17 cellular contexts compared by ENCODE assay signal in the genomic region with DNA sequence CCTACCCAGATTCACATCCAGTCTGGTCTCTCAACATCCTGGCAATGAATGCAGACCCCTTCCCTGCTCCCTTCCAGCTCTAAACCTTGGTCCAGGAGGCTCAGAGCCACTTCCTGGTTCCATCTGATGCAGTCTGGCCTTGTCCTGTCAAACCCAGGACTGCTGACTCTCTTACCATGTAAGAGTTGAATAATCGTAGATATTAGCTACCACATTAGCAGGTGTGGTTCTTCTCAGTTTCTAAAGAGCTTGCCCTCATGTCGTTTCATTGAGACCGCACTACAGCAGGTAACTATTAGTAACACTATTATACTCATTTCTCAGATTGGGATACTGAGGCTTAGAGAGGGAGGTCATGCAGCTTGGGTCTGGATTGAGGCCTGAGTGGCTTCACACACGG.
DNase-seq lines count a peak whose midpoint lies in the region; ATAC-seq, FAIRE-seq and TF ChIP-seq lines count a peak whose summit lies in the region.
"Had no signal": no experiment of that assay in that cellular context is flagged by ENCODE, and none has a peak within 500 bp of the region (broad histone marks: within the 10 kb centered on the region; RNA-seq: fewer than 3 reads in every experiment).

No MANE protein-coding gene starts in this region.

- no peak for ATAC-seq in IMR-90 (ENCODE audit: low read depth)
- ATAC-seq in CD4-positive, alpha-beta T cell (ENCODE audit: poor library complexity), result no peak

- no peak overlapping the region for H3K4ac ChIP-seq in IMR-90 (ENCODE audit: low read depth, low read length)

- H3K9me1 ChIP-seq in IMR-90 (ENCODE audit: insufficient read depth, low read length), result peaks cover 12% of the 10 kb centered on the region
- H3K9me1 ChIP-seq in keratinocyte (ENCODE audit: control insufficient read depth, extremely low read depth, insufficient read depth, low read length), result no peaks in the 10 kb centered on the region

- no peak overlapping the region for H2AK5ac ChIP-seq in IMR-90 (ENCODE audit: low read depth, low read length)

- no peak overlapping the region for H3K56ac ChIP-seq in IMR-90 (ENCODE audit: extremely low read depth, insufficient read depth, low read length)

- TF ChIP-seq CTCF in Calu3 (IDR thresholded peaks at IDR 0.05; ENCODE audit: unreplicated experiment) (no peak), IMR-90 (conservative IDR thresholded peaks at IDR 0.05; ENCODE audit: low read depth, low read length) (no peak), keratinocyte (optimal IDR thresholded peaks at IDR 0.05 in 1 of 3, IDR thresholded peaks at IDR 0.05 in 1 of 3, conservative IDR thresholded peaks at IDR 0.05 in 1 of 3; ENCODE audit: extremely low read depth in 1 of 3, insufficient read depth in 2 of 3, low read length in 3 of 3) (no peak), A673 (conservative IDR thresholded peaks at IDR 0.05; ENCODE audit: low read depth, low read length) (no peak)
- no peak for TF ChIP-seq CTCF in CD4-positive, alpha-beta T cell (IDR thresholded peaks at IDR 0.05)

- POLR2A ChIA-PET in IMR-90 (lab: Charles Lee; ENCODE audit: unreplicated experiment) (no interaction called here), A673 (lab: Charles Lee; ENCODE audit: low non-redundant PET) (no interaction called here)
- POLR2A ChIA-PET in CD4-positive, alpha-beta T cell (lab: Charles Lee), result no interaction called here

- H3K36me3 ChIP-seq in IMR-90 (ENCODE audit: control insufficient read depth, insufficient read depth, low read length), result no peaks in the 10 kb centered on the region
- no peaks in the 10 kb centered on the region for H3K36me3 ChIP-seq in keratinocyte (ENCODE audit: control insufficient read depth in 2 of 2, extremely low read depth in 1 of 2, insufficient read depth in 2 of 2, low read length in 2 of 2)
- H3K36me3 ChIP-seq in A673 (ENCODE audit: insufficient read depth, low read length, poor library complexity, severe bottlenecking), result no peaks in the 10 kb centered on the region

- 100% methylated on average over 2 of the region's 4 CpGs; no CpG with 5 or more reads in 1 of the 2 experiments for WGBS in IMR-90 (ENCODE audit: extremely low coverage in 2 of 2, insufficient read length in 1 of 2), 2 experiments

- H3K18ac ChIP-seq in IMR-90 (ENCODE audit: low read depth, low read length), result peak overlapping the region; percentile 9; the same call in 1 of the 2 replicates

- no peak overlapping the region for H2BK120ac ChIP-seq in IMR-90 (ENCODE audit: low read depth, low read length)

- dilution Hi-C loops in IMR-90 (cut with HindIII; ENCODE audit: low sequenced_read_pairs, unreplicated experiment), result no loop called here
- dilution Hi-C loops in keratinocyte (cut with MboI; ENCODE audit: extremely low pct_ligation_motif_present, low sequenced_read_pairs), result no loop called here

- no peak overlapping the region for H2BK20ac ChIP-seq in IMR-90 (ENCODE audit: low read depth, low read length)

- H3K9ac ChIP-seq in IMR-90 (ENCODE audit: low read depth, low read length), result no peak overlapping the region
- no peak overlapping the region for H3K9ac ChIP-seq in keratinocyte (ENCODE audit: control insufficient read depth, extremely low read depth, insufficient read depth, low read length)
- H3K9ac ChIP-seq: BLaER1 treated with 17β-estradiol and CSF1 and Interleukin-3, amounts not matched to agents 10 nM and 100 nM had no signal

- no peaks in the 10 kb centered on the region for H3K4me1 Mint-ChIP-seq in Calu3 (ENCODE audit: low read depth, unreplicated experiment)
- no peaks in the 10 kb centered on the region for H3K4me1 Mint-ChIP-seq in CD4-positive, alpha-beta T cell (ENCODE audit: low read depth)
- H3K4me1 Mint-ChIP-seq: B cell; CD8-positive, alpha-beta memory T cell had no signal

- H4K91ac ChIP-seq in IMR-90 (ENCODE audit: insufficient read depth, low read depth, low read length), result no peak overlapping the region

- no peak for FAIRE-seq in keratinocyte (lab: Jason Lieb, UNC)
- FAIRE-seq: D721Med, G401.6 had no signal

- H3K36me3 Mint-ChIP-seq in Calu3 (ENCODE audit: insufficient read depth, unreplicated experiment), result no peaks in the 10 kb centered on the region
- no peaks in the 10 kb centered on the region for H3K36me3 Mint-ChIP-seq in CD4-positive, alpha-beta T cell (ENCODE audit: low read depth)
- H3K36me3 Mint-ChIP-seq: IgD-negative memory B cell had no signal

- H3K4me1 ChIP-seq in IMR-90 (ENCODE audit: control insufficient read depth, insufficient read depth, low read length) (peaks cover 12% of the 10 kb centered on the region), keratinocyte (ENCODE audit: control insufficient read depth, extremely low read depth, insufficient read depth, low read length) (no peaks in the 10 kb centered on the region), A673 (ENCODE audit: insufficient read depth, low read length, poor library complexity, severe bottlenecking) (no peaks in the 10 kb centered on the region)
- H3K4me1 ChIP-seq: BLaER1 treated with 17β-estradiol and CSF1 and Interleukin-3, amounts not matched to agents 10 nM and 100 nM had no signal

- H3K27ac ChIP-seq in IMR-90 (ENCODE audit: insufficient read depth, low read length), result no peak overlapping the region
- H3K27ac ChIP-seq in epithelial cell of prostate, result peak overlapping the region; percentile 73
- peak overlapping the region; percentile 50 for H3K27ac ChIP-seq in keratinocyte (ENCODE audit: control insufficient read depth, insufficient read depth, low read length)
- no peak overlapping the region for H3K27ac ChIP-seq in CD4-positive, alpha-beta T cell (ENCODE audit: low read depth, low read length)
- no peak overlapping the region for H3K27ac ChIP-seq in A673 (ENCODE audit: low read depth, low read length, poor library complexity, severe bottlenecking)
- H3K27ac ChIP-seq: BLaER1 treated with 17β-estradiol and CSF1 and Interleukin-3, amounts not matched to agents 10 nM and 100 nM had no signal

- H4K5ac ChIP-seq in IMR-90 (ENCODE audit: low read depth, low read length), result no peak overlapping the region

- H2AK9ac ChIP-seq in IMR-90 (replicated peaks; ENCODE audit: low read depth, low read length, poor library complexity), result no peak overlapping the region

- H2BK5ac ChIP-seq in IMR-90 (ENCODE audit: low read depth, low read length, poor library complexity, severe bottlenecking), result no peak overlapping the region

- H2AFZ ChIP-seq in IMR-90 (replicated peaks; ENCODE audit: low read length, poor library complexity) (no peak overlapping the region), keratinocyte (ENCODE audit: control insufficient read depth, low read length) (no peak overlapping the region)

- no peak overlapping the region for H3K4me3 Mint-ChIP-seq in Calu3 (ENCODE audit: low read depth, unreplicated experiment)
- no peak overlapping the region for H3K4me3 Mint-ChIP-seq in CD4-positive, alpha-beta T cell
- H3K4me3 Mint-ChIP-seq: B cell; CD8-positive, alpha-beta memory T cell; IgD-negative memory B cell had no signal

- peak overlapping the region; percentile 72 for H3K27ac Mint-ChIP-seq in Calu3 (ENCODE audit: unreplicated experiment)
- no peak overlapping the region for H3K27ac Mint-ChIP-seq in CD4-positive, alpha-beta T cell
- H3K27ac Mint-ChIP-seq: B cell; CD8-positive, alpha-beta memory T cell; IgD-negative memory B cell had no signal

- no peaks in the 10 kb centered on the region for H3K79me2 ChIP-seq in keratinocyte (ENCODE audit: control insufficient read depth, insufficient read depth, low read length)

- H3K4me2 ChIP-seq in IMR-90 (ENCODE audit: low read depth, low read length), result no peak overlapping the region
- no peak overlapping the region for H3K4me2 ChIP-seq in keratinocyte (ENCODE audit: control insufficient read depth, extremely low read depth, insufficient read depth, low read depth, low read length)
- H3K4me2 ChIP-seq: BLaER1 treated with 17β-estradiol and CSF1 and Interleukin-3, amounts not matched to agents 10 nM and 100 nM had no signal

- no peak for TF ChIP-seq POLR2A in IMR-90 (IDR thresholded peaks at IDR 0.05; ENCODE audit: low read depth, low read length)

- BruUV-seq in Calu3 (replicated peaks; lab: Mats Ljungman, UMichigan) (TSS peak; percentile 61), IMR-90 (replicated peaks; lab: Mats Ljungman, UMichigan) (no TSS peak), A673 (replicated peaks; lab: Mats Ljungman, UMichigan) (no TSS peak)

- intact Hi-C loops in Calu3 (cut with micrococcal nuclease; ENCODE audit: unreplicated experiment) (no loop called here), IMR-90 (cut with micrococcal nuclease) (no loop called here), A673 (cut with micrococcal nuclease; ENCODE audit: unreplicated experiment) (no loop called here)
- intact Hi-C loops in CD4-positive, alpha-beta T cell (cut with DNase I, micrococcal nuclease), result no loop called here

- TF ChIP-seq RAD21 in IMR-90 (IDR thresholded peaks at IDR 0.05; ENCODE audit: low read length), result no peak

- H2BK15ac ChIP-seq in IMR-90 (ENCODE audit: low read depth, low read length), result no peak overlapping the region

- DNase-seq in Calu3, result no peak
- DNase-seq in IMR-90, result no peak
- no peak for DNase-seq in epithelial cell of prostate (ENCODE audit: low read depth, low spot score)
- DNase-seq in keratinocyte (ENCODE audit: low read depth, low spot score), result no peak
- DNase-seq in amniotic stem cell (lab: John Stamatoyannopoulos, UW), result no peak
- DNase-seq in CD4-positive, alpha-beta T cell, result no peak
- DNase-seq in A673 (ENCODE audit: low spot score), result no peak
- DNase-seq: 8988T; CD8-positive, alpha-beta memory T cell; COR-L47; GOT3; H7 had no signal

- H3K79me1 ChIP-seq in IMR-90 (ENCODE audit: low read depth in 1 of 2, low read length in 2 of 2), result no peaks in the 10 kb centered on the region

- H4K20me1 ChIP-seq in IMR-90 (ENCODE audit: insufficient read depth, low read length) (no peaks in the 10 kb centered on the region), keratinocyte (ENCODE audit: control insufficient read depth, extremely low read depth, insufficient read depth, low read length) (no peaks in the 10 kb centered on the region)
- H4K20me1 ChIP-seq: BLaER1 treated with 17β-estradiol and CSF1 and Interleukin-3, amounts not matched to agents 10 nM and 100 nM had no signal

- in situ Hi-C loops in IMR-90 (cut with MboI; ENCODE audit: low sequenced_read_pairs), result no loop called here

- no peaks in the 10 kb centered on the region for H3K27me3 ChIP-seq in IMR-90 (ENCODE audit: control insufficient read depth, insufficient read depth, low read length)
- H3K27me3 ChIP-seq in keratinocyte (ENCODE audit: control insufficient read depth, extremely low read depth, insufficient read depth, low read length), result no peaks in the 10 kb centered on the region
- peaks cover 10% of the 10 kb centered on the region for H3K27me3 ChIP-seq in CD4-positive, alpha-beta T cell (ENCODE audit: control insufficient read depth, insufficient read depth, low read length)
- H3K27me3 ChIP-seq in A673 (replicated peaks; ENCODE audit: insufficient read depth, low read depth, low read length, poor library complexity), result peaks cover 18% of the 10 kb centered on the region
- H3K27me3 ChIP-seq: BLaER1 treated with 17β-estradiol and CSF1 and Interleukin-3, amounts not matched to agents 10 nM and 100 nM had no signal

- H3K9me3 Mint-ChIP-seq in Calu3 (ENCODE audit: low read depth, unreplicated experiment), result no peaks in the 10 kb centered on the region
- H3K9me3 Mint-ChIP-seq in CD4-positive, alpha-beta T cell, result no peaks in the 10 kb centered on the region

- H4K8ac ChIP-seq in IMR-90 (ENCODE audit: low read depth in 2 of 2, low read length in 2 of 2), result 0 out of 4 replicates have a peak overlapping the region, but pooled peaks of 1 of the 2 experiments have one; percentile 4

- no peak overlapping the region for H3K14ac ChIP-seq in IMR-90 (replicated peaks; ENCODE audit: low read depth, low read length)

- no peak overlapping the region for H3K4me3 ChIP-seq in IMR-90 (ENCODE audit: insufficient read depth, low read depth, low read length)
- no peak overlapping the region for H3K4me3 ChIP-seq in keratinocyte (ENCODE audit: control insufficient read depth in 2 of 3, extremely low read depth in 1 of 3, insufficient read depth in 2 of 3, low read depth in 1 of 3, low read length in 3 of 3)
- no peak overlapping the region for H3K4me3 ChIP-seq in A673 (ENCODE audit: low read depth, low read length, poor library complexity, severe bottlenecking)
- H3K4me3 ChIP-seq: BLaER1 treated with 17β-estradiol and CSF1 and Interleukin-3, amounts not matched to agents 10 nM and 100 nM had no signal

- CTCF ChIA-PET in Calu3 (lab: Charles Lee) (no interaction called here), IMR-90 (lab: Yijun Ruan, JAX) (no interaction called here), A673 (lab: Charles Lee) (no interaction called here)
- CTCF ChIA-PET in CD4-positive, alpha-beta T cell (lab: Charles Lee), result no interaction called here

- H3K9me3 ChIP-seq in IMR-90 (ENCODE audit: control insufficient read depth, insufficient read depth, low read length) (no peaks in the 10 kb centered on the region), keratinocyte (ENCODE audit: control insufficient read depth, low read depth, low read length) (no peaks in the 10 kb centered on the region), A673 (ENCODE audit: low read depth, low read length, poor library complexity, severe bottlenecking) (no peaks in the 10 kb centered on the region)
- no peaks in the 10 kb centered on the region for H3K9me3 ChIP-seq in CD4-positive, alpha-beta T cell (ENCODE audit: control insufficient read depth, low read length)
- H3K9me3 ChIP-seq: BLaER1 treated with 17β-estradiol and CSF1 and Interleukin-3, amounts not matched to agents 10 nM and 100 nM had no signal

- no peak overlapping the region for H3K23ac ChIP-seq in IMR-90 (ENCODE audit: low read depth, low read length)

- H3K27me3 Mint-ChIP-seq in Calu3 (ENCODE audit: unreplicated experiment), result peaks cover 13% of the 10 kb centered on the region
- peaks cover 32% of the 10 kb centered on the region for H3K27me3 Mint-ChIP-seq in CD4-positive, alpha-beta T cell
- H3K27me3 Mint-ChIP-seq: IgD-negative memory B cell had no signal

Comparison
In these comparisons a context has a peak if more than half of its experiments do, and no peak if none do; other contexts are left out.
1. H3K27ac ChIP-seq: peak in epithelial cell of prostate (single experiment) and keratinocyte (single experiment); none in IMR-90 (single experiment), CD4-positive, alpha-beta T cell (single experiment) and A673 (single experiment).